8 cellular contexts compared by ENCODE assay signal in the genomic region with DNA sequence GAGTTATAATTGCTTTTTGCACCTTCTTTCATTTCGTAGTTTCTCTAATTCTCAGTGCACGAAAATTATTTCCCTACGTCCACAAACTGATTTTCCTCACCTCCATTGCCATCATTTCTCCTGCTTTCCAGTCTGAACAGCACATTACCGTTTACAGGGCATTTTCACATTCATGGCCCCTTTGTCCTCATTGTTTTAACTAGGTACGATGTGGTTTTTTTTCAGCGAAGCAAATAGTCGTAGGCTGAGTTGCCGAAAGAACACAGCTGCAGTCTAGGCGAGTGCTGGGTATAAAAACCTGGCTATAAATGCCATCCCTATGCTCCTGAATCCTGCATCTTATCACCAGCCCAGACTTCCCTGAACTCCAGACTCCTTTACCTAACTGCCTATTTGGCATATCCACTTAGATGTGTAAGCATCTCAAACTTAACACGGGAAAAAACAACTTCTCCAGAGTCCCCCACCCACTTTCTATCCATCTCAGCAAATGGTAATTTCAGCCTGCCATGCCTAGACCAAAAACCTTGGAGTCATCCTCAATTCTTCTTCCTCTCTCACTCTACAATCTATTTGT. TPM values are rescaled to one million over a fixed set of nuclear protein-coding genes. Genes with fewer than 3 reads are reported as not detected.
DNase-seq lines count a peak whose midpoint lies in the region; ATAC-seq, FAIRE-seq and TF ChIP-seq lines count a peak whose summit lies in the region.

No MANE protein-coding gene starts in this region.

- no peaks in the 10 kb centered on the region for H4K20me1 ChIP-seq in SK-N-SH (ENCODE audit: insufficient read depth)

- peak overlapping the region; percentile 91 for H3K4me2 ChIP-seq in SK-N-SH

- H3K27ac ChIP-seq in SK-N-SH (ENCODE audit: low read depth in 2 of 2, low read length in 1 of 2): peak overlapping the region; percentile 87 to 95
- H3K27ac ChIP-seq in prostate gland: peak overlapping the region; percentile 81

- H3K79me2 ChIP-seq in SK-N-SH (ENCODE audit: insufficient read depth): peaks cover 25% of the 10 kb centered on the region

- H3K4me3 ChIP-seq in SK-N-SH (ENCODE audit: low read depth in 2 of 2, low read length in 1 of 2): peak overlapping the region; percentile 67 to 87
- peak overlapping the region; percentile 87 for H3K4me3 ChIP-seq in fibroblast of mammary gland (ENCODE audit: control insufficient read depth, low read depth, low read length)
- H3K4me3 ChIP-seq in prostate gland: peak overlapping the region; percentile 67 to 71

- no peaks in the 10 kb centered on the region for H3K9me2 ChIP-seq in SK-N-SH

- TF ChIP-seq EP300 in SK-N-SH (IDR thresholded peaks at IDR 0.05; ENCODE audit: borderline replicate concordance in 1 of 2, low read depth in 1 of 2, low read length in 1 of 2): no peak

- H3K9me3 ChIP-seq in SK-N-SH (no peaks in the 10 kb centered on the region), prostate gland (no peaks in the 10 kb centered on the region)

- ATAC-seq in HG03457 (IDR thresholded peaks at IDR 0.05; ENCODE audit: unreplicated experiment): no peak
- no peak for ATAC-seq in HG03432 (IDR thresholded peaks at IDR 0.05; ENCODE audit: unreplicated experiment)

- CTCF ChIA-PET in SK-N-SH (lab: Yijun Ruan, JAX): interaction anchor here (0.5 to 2.6 kb wide), 7 partner anchors 26 to 491 kb away, joined by 3 to 7 read pairs (median 3); partner anchors contain the start of genes BMF and EIF2AK4

- POLR2A ChIA-PET in SK-N-SH (lab: Yijun Ruan, JAX): interaction anchor here (1.2 to 1.8 kb wide), 3 partner anchors 98 to 150 kb away, joined by 3 to 6 read pairs (median 3); partner anchors contain the start of gene EIF2AK4

- intact Hi-C loops in prostate gland (cut with DNase I): no loop called here

- H3K36me3 ChIP-seq in SK-N-SH (replicated peaks in 1 of 2; ENCODE audit: control insufficient read depth in 1 of 2, insufficient read depth in 2 of 2, low read length in 1 of 2) (no peaks in the 10 kb centered on the region), prostate gland (no peaks in the 10 kb centered on the region)

- peak overlapping the region; percentile 79 for H3K9ac ChIP-seq in SK-N-SH

- DNase-seq in GM12892 (ENCODE audit: insufficient read length): no peak
- no peak for DNase-seq in SK-N-SH
- DNase-seq in fibroblast of mammary gland (ENCODE audit: low read depth): no peak
- DNase-seq in prostate gland (ENCODE audit: low spot score): no peak
- no peak for DNase-seq in activated CD4-positive, alpha-beta T cell treated with anti-CD3 and anti-CD28 coated beads for 4 hours
- DNase-seq in stimulated activated CD4-positive, alpha-beta T cell treated with anti-CD3 and anti-CD28 coated beads, Interleukin-2, amount 100 ng/mL, for 24 hours: no peak

- no peak for TF ChIP-seq RAD21 in SK-N-SH (IDR thresholded peaks at IDR 0.05; ENCODE audit: low read length)

- 2% methylated on average over 10 of the region's 10 CpGs for WGBS in SK-N-SH (ENCODE audit: low lambda C conversion rate)
- 2% methylated on average over 10 of the region's 10 CpGs for WGBS in prostate gland

- TF ChIP-seq CTCF in SK-N-SH (IDR thresholded peaks at IDR 0.05) (no peak), fibroblast of mammary gland (conservative IDR thresholded peaks at IDR 0.05; ENCODE audit: control insufficient read depth, insufficient read depth, low read depth, low read length) (no peak), prostate gland (IDR thresholded peaks at IDR 0.05) (no peak)

- H3K4me1 ChIP-seq in SK-N-SH (ENCODE audit: control insufficient read depth in 1 of 2, insufficient read depth in 2 of 2, low read depth in 1 of 2, low read length in 1 of 2) (peaks cover 9 to 16% of the 10 kb centered on the region in 2 experiments; a peak in 2 of 4 replicates), prostate gland (replicated peaks) (peaks cover 15% of the 10 kb centered on the region)

- TF ChIP-seq POLR2A in GM12892 (IDR thresholded peaks at IDR 0.05; ENCODE audit: low read depth, low read length) (no peak), prostate gland (IDR thresholded peaks at IDR 0.05) (no peak)

- peaks cover 31% of the 10 kb centered on the region for H3F3A ChIP-seq in SK-N-SH (replicated peaks; ENCODE audit: insufficient read depth)

- no peaks in the 10 kb centered on the region for H3K27me3 ChIP-seq in SK-N-SH (ENCODE audit: insufficient read depth)
- H3K27me3 ChIP-seq in prostate gland (replicated peaks; ENCODE audit: insufficient read depth): no peaks in the 10 kb centered on the region

- peak overlapping the region; percentile 71 for H2AFZ ChIP-seq in SK-N-SH (ENCODE audit: low read depth)

- peak; percentile 85 for FAIRE-seq in GM12892 (lab: Jason Lieb, UNC)

TF ChIP-seq in SK-N-SH, 30 proteins besides CTCF, POLR2A, EP300 and RAD21:
- no peak for TF ChIP-seq RXRA (IDR thresholded peaks at IDR 0.05; ENCODE audit: borderline replicate concordance, low read depth)
- no peak for TF ChIP-seq NFIC (IDR thresholded peaks at IDR 0.05; ENCODE audit: borderline replicate concordance)
- no peak for TF ChIP-seq SMC3 (IDR thresholded peaks at IDR 0.05; ENCODE audit: low read depth, low read length)

RNA-seq across cellular contexts. Expression of gene FSIP1, which starts 0.7 kb away (rescaled TPM):
- not detected for polyA plus RNA-seq in GM12892 (2012; ENCODE audit: missing spikeins)
- 0.43 and 0.45 TPM in 2 replicates for polyA plus RNA-seq in SK-N-SH (2012; rRNA removed)
- 0.49 and 0.59 TPM in 2 replicates for polyA plus RNA-seq in SK-N-SH (2012; cell fraction: cytosol; rRNA removed)
- 0.43 and 0.85 TPM in 2 replicates for polyA plus RNA-seq in SK-N-SH (2012; cell fraction: nucleus; rRNA removed)
- 1 to 10 TPM; 1.6 to 2.3 TPM for total RNA-seq in prostate gland
